ENCODE assay signal across 8 cellular contexts in genomic region chr20:38165089-38165965, GRCh38. TPM values are rescaled to one million over a fixed set of nuclear protein-coding genes. Genes with fewer than 3 reads are reported as not detected.
DNase-seq lines count a peak whose midpoint lies in the region; ATAC-seq and TF ChIP-seq lines count a peak whose summit lies in the region.

Gene TGM2 (minus strand): TSS chr20:38165270. CDS start chr20:38165198, 72 bp downstream.

- TSS peak; percentile 49 for BruUV-seq in mammary epithelial cell (replicated peaks; lab: Mats Ljungman, UMichigan)

- CTCF ChIA-PET in CD4-positive, alpha-beta T cell (lab: Charles Lee) = no interaction called here
- CTCF ChIA-PET in mammary epithelial cell (lab: Charles Lee; ENCODE audit: low non-redundant PET) = no interaction called here

- peak within 1 kb of the TSS in 2 of 3 experiments; percentile 9 to 41 for H3K4me3 ChIP-seq in mammary epithelial cell (replicated peaks in 1 of 3; ENCODE audit: insufficient read depth in 1 of 3, low read depth in 2 of 3, low read length in 3 of 3)

- peaks cover 12% of the 10 kb centered on the region for H3K79me2 ChIP-seq in mammary epithelial cell (ENCODE audit: insufficient read depth, low read length)

- no peaks in the 10 kb centered on the region for H3K36me3 Mint-ChIP-seq in CD4-positive, alpha-beta T cell (ENCODE audit: low read depth)
- no peaks in the 10 kb centered on the region for H3K36me3 Mint-ChIP-seq in immature natural killer cell

- no peak within 1 kb of the TSS for H3K27ac ChIP-seq in CD4-positive, alpha-beta T cell (ENCODE audit: low read depth, low read length)
- peak within 1 kb of the TSS; percentile 4 for H3K27ac ChIP-seq in mammary epithelial cell (ENCODE audit: insufficient read depth, low read depth, low read length)

- H3K9me3 ChIP-seq in CD4-positive, alpha-beta T cell (ENCODE audit: control insufficient read depth, low read length) = no peaks in the 10 kb centered on the region
- H3K9me3 ChIP-seq in mammary epithelial cell (replicated peaks; ENCODE audit: insufficient read depth, low read length) = no peaks in the 10 kb centered on the region

- H3K4me3 Mint-ChIP-seq in CD4-positive, alpha-beta T cell = no peak within 1 kb of the TSS
- H3K4me3 Mint-ChIP-seq in immature natural killer cell = peak within 1 kb of the TSS in 4 of 5 donors; percentile 5 to 68 (median 46)

- intact Hi-C loops in CD4-positive, alpha-beta T cell (cut with DNase I, micrococcal nuclease) = loop anchor here (5.0 kb wide), 1 partner anchor 108 kb away; no protein-coding TSS in a partner anchor
- intact Hi-C loops in mammary epithelial cell (cut with micrococcal nuclease) = loop anchor here (1.0 to 10.0 kb wide), 5 partner anchors 37 to 139 kb away; partner anchors contain the start of gene BPI

- H2AFZ ChIP-seq in mammary epithelial cell (ENCODE audit: low read depth, low read length) = peak within 1 kb of the TSS; percentile 64

- peaks cover 56% of the 10 kb centered on the region for H3K4me1 ChIP-seq in mammary epithelial cell (ENCODE audit: insufficient read depth, low read length)

- peaks cover 2% of the 10 kb centered on the region for H3K36me3 ChIP-seq in mammary epithelial cell (ENCODE audit: insufficient read depth, low read length)

- WGBS in mammary epithelial cell (ENCODE audit: low coverage, missing lambda C conversion rate) = 33% methylated on average over 33 of the region's 46 CpGs

- no peak within 1 kb of the TSS for H3K9ac ChIP-seq in mammary epithelial cell (ENCODE audit: insufficient read depth, low read length)

- in situ Hi-C loops in mammary epithelial cell (cut with MboI; ENCODE audit: low sequenced_read_pairs in 2 of 2) = loop anchor here in 1 of 2 donors (10.0 kb wide), 1 partner anchor 91 kb away; no protein-coding TSS in a partner anchor

- no peaks in the 10 kb centered on the region for H3K4me1 Mint-ChIP-seq in CD4-positive, alpha-beta T cell (ENCODE audit: low read depth)
- H3K4me1 Mint-ChIP-seq in immature natural killer cell = peaks cover 6 to 9% of the 10 kb centered on the region in 2 donors

- TF ChIP-seq CTCF in CD4-positive, alpha-beta T cell (IDR thresholded peaks at IDR 0.05) = peak; percentile 41
- peak; percentile 66 for TF ChIP-seq CTCF in GM20000 (IDR thresholded peaks at IDR 0.05; ENCODE audit: extremely low read depth, missing control alignments)
- TF ChIP-seq CTCF in LNCAP (IDR thresholded peaks at IDR 0.05) = peak; percentile 78
- TF ChIP-seq CTCF in mammary epithelial cell (conservative IDR thresholded peaks at IDR 0.05 in 1 of 2, IDR thresholded peaks at IDR 0.05 in 1 of 2; ENCODE audit: extremely low read depth in 1 of 2, insufficient read depth in 1 of 2, low read depth in 1 of 2, low read length in 2 of 2) = peak; percentile 47 to 76

- peak; percentile 39 for ATAC-seq in CD4-positive, alpha-beta T cell (ENCODE audit: poor library complexity)
- no peak for ATAC-seq in HG02938 (IDR thresholded peaks at IDR 0.05; ENCODE audit: unreplicated experiment)

- H3K27me3 ChIP-seq in CD4-positive, alpha-beta T cell (ENCODE audit: control insufficient read depth, insufficient read depth, low read length) = peaks cover 21% of the 10 kb centered on the region
- no peaks in the 10 kb centered on the region for H3K27me3 ChIP-seq in mammary epithelial cell (ENCODE audit: insufficient read depth, low read length)

- H3K4me2 ChIP-seq in mammary epithelial cell (ENCODE audit: insufficient read depth, low read depth, low read length) = peak within 1 kb of the TSS; percentile 64

- H3K27me3 Mint-ChIP-seq in CD4-positive, alpha-beta T cell = peaks cover 37% of the 10 kb centered on the region
- peaks cover 0 to 6% (median 3%) of the 10 kb centered on the region in 3 donors for H3K27me3 Mint-ChIP-seq in immature natural killer cell (ENCODE audit: low read depth in 3 of 3)

- H3K9me3 Mint-ChIP-seq in CD4-positive, alpha-beta T cell = no peaks in the 10 kb centered on the region
- no peaks in the 10 kb centered on the region for H3K9me3 Mint-ChIP-seq in immature natural killer cell

- no peak within 1 kb of the TSS for H3K27ac Mint-ChIP-seq in CD4-positive, alpha-beta T cell
- H3K27ac Mint-ChIP-seq in immature natural killer cell = peak within 1 kb of the TSS in 3 of 6 donors; percentile 23 to 34 (median 32)

- H4K20me1 ChIP-seq in mammary epithelial cell (ENCODE audit: insufficient read depth, low read length) = no peaks in the 10 kb centered on the region

- peak in 7 of 10 experiments; percentile 1 to 28 (median 10) for DNase-seq in CD4-positive, alpha-beta T cell
- DNase-seq in GM20000 (ENCODE audit: low spot score) (peak; percentile 88), T-helper 2 cell (peak in 4 of 5 experiments; percentile 9 to 42 (median 14)), mammary epithelial cell (peak; percentile 71), immature natural killer cell (peak; percentile 56 to 63 (median 63))
- peak; percentile 30 for DNase-seq in stimulated activated CD4-positive, alpha-beta T cell treated with anti-CD3 and anti-CD28 coated beads, Interleukin-12 subunit alpha, Interleukin-12 subunit beta, amount 100 ng/mL, for 4 hours

- POLR2A ChIA-PET in CD4-positive, alpha-beta T cell (lab: Charles Lee) = no interaction called here

- dilution Hi-C loops in mammary epithelial cell (cut with HindIII; ENCODE audit: low sequenced_read_pairs) = loop anchor here (5.0 kb wide), 2 partner anchors 57 to 93 kb away; no protein-coding TSS in a partner anchor

RNA-seq across cellular contexts. Expression of gene TGM2, which starts in this region (rescaled TPM):
- under 1 TPM; 0.06 to 0.27 TPM for total RNA-seq in CD4-positive, alpha-beta T cell
- total RNA-seq in mammary epithelial cell = 100 to 1,000 TPM in 1 of 2 donors, 10 to 100 TPM in 1; 53.4 to 252 TPM
- polyA plus RNA-seq in mammary epithelial cell = 98.1 TPM
- polyA minus RNA-seq in mammary epithelial cell = 98.9 TPM
- polyA plus RNA-seq in immature natural killer cell = not detected

Comparison
In these comparisons a context has a peak if more than half of its experiments do, and no peak if none do; other contexts are left out.
1. RNA of gene TGM2 (total RNA-seq): 53.4 to 252 TPM in mammary epithelial cell; 0.06 to 0.27 TPM in CD4-positive, alpha-beta T cell; every median in the first group is over 10 times any median in the second.
2. RNA of gene TGM2 (polyA plus RNA-seq): 98.1 TPM in mammary epithelial cell (single experiment); not detected in immature natural killer cell; every median in the first group is over 10 times any median in the second.
3. Peak in DNase-seq and ATAC-seq in CD4-positive, alpha-beta T cell; RNA of the gene not detected or under 1 TPM.
4. Peak in DNase-seq in immature natural killer cell; RNA of the gene not detected or under 1 TPM.
5. DNase-seq: peak in every context shown above with its lines; median percentile 88 in GM20000; 71 in mammary epithelial cell; 63 in immature natural killer cell; 30 in stimulated activated CD4-positive, alpha-beta T cell treated with anti-CD3 and anti-CD28 coated beads, Interleukin-12 subunit alpha, Interleukin-12 subunit beta, amount 100 ng/mL, for 4 hours; 14 in T-helper 2 cell; 10 in CD4-positive, alpha-beta T cell.
6. Peak in every context shown above with its lines, with median percentiles within 50 percentile points of each other: CTCF ChIP-seq.